Comparison of ENCODE assay signal across 8 cellular contexts in genomic region chr3:15794842-15795562, GRCh38. TPM values are rescaled to one million over a fixed set of nuclear protein-coding genes. Genes with fewer than 3 reads are reported as not detected.
A peak's percentile ranks its signal among the peaks of the same experiment; 100 is the strongest.
DNase-seq lines count a peak whose midpoint lies in the region; ATAC-seq, FAIRE-seq and TF ChIP-seq lines count a peak whose summit lies in the region.

No MANE protein-coding gene starts in this region.

- no peak for TF ChIP-seq CTCF in esophagus squamous epithelium (IDR thresholded peaks at IDR 0.05)

- peaks cover 25% of the 10 kb centered on the region for H3K4me1 ChIP-seq in SJSA1 (replicated peaks)
- H3K4me1 ChIP-seq in esophagus squamous epithelium: peaks cover 10 to 52% (median 17%) of the 10 kb centered on the region in 3 donors

- peaks cover 4% of the 10 kb centered on the region; the same call in 1 of the 2 replicates for H3K9me3 ChIP-seq in SJSA1 (replicated peaks)
- no peaks in the 10 kb centered on the region for H3K9me3 ChIP-seq in esophagus squamous epithelium

- ATAC-seq in stimulated activated effector memory CD8-positive, alpha-beta T cell treated with anti-CD3 and anti-CD28 coated beads, Interleukin-12 subunit alpha, Interleukin-12 subunit beta, amount 100 ng/mL, for 72 hours: no peak
- ATAC-seq in GM18519 (IDR thresholded peaks at IDR 0.05; ENCODE audit: low FRiP score, unreplicated experiment): no peak

- H3K36me3 ChIP-seq in SJSA1 (peaks cover 48% of the 10 kb centered on the region), esophagus squamous epithelium (peaks cover 0 to 5% (median 0%) of the 10 kb centered on the region in 3 donors)

- no peaks in the 10 kb centered on the region for H3K27me3 ChIP-seq in SJSA1 (replicated peaks)
- no peaks in the 10 kb centered on the region for H3K27me3 ChIP-seq in esophagus squamous epithelium

- peak overlapping the region; percentile 98 for H3K27ac Mint-ChIP-seq in stimulated activated effector memory CD8-positive, alpha-beta T cell treated with anti-CD3 and anti-CD28 coated beads, Interleukin-12 subunit alpha, Interleukin-12 subunit beta, amount 100 ng/mL, for 72 hours

- TF ChIP-seq POLR2A in GM12892 (IDR thresholded peaks at IDR 0.05; ENCODE audit: low read depth, low read length) (no peak), esophagus squamous epithelium (IDR thresholded peaks at IDR 0.05) (no peak)

- peak overlapping the region; percentile 42 for H3K4me3 ChIP-seq in SJSA1
- H3K4me3 ChIP-seq in esophagus squamous epithelium: peak overlapping the region; percentile 5 to 53 (median 40)

- intact Hi-C loops in esophagus squamous epithelium (cut with DNase I) (no loop called here), posterior cingulate gyrus (cut with DNase I) (loop anchor here (5.0 kb wide), 1 partner anchor 163 kb away; no protein-coding TSS in a partner anchor)

- 48 to 53% methylated on average over 2 of the region's 2 CpGs for WGBS in esophagus squamous epithelium, 2 donors

- H3K9me3 Mint-ChIP-seq in stimulated activated effector memory CD8-positive, alpha-beta T cell treated with anti-CD3 and anti-CD28 coated beads, Interleukin-12 subunit alpha, Interleukin-12 subunit beta, amount 100 ng/mL, for 72 hours: no peaks in the 10 kb centered on the region

- DNase-seq in GM12892 (ENCODE audit: insufficient read length) (no peak), SJSA1 (ENCODE audit: low read depth in 1 of 2, low spot score in 2 of 2) (no peak), esophagus squamous epithelium (lab: John Stamatoyannopoulos, UW) (no peak), NCI-H748 (lab: John Stamatoyannopoulos, UW; ENCODE audit: unreplicated experiment) (no peak), KG1 (lab: John Stamatoyannopoulos, UW) (no peak), posterior cingulate gyrus (no peak)
- no peak for DNase-seq in stimulated activated effector memory CD8-positive, alpha-beta T cell treated with anti-CD3 and anti-CD28 coated beads, Interleukin-12 subunit alpha, Interleukin-12 subunit beta, amount 100 ng/mL, for 72 hours (ENCODE audit: low spot score in 2 of 2)

- H3K27ac ChIP-seq in SJSA1 (peak overlapping the region; percentile 96), esophagus squamous epithelium (peak overlapping the region; percentile 74 to 89 (median 80))

- FAIRE-seq in GM12892 (lab: Jason Lieb, UNC): peak; percentile 56

- peaks cover 77% of the 10 kb centered on the region for H3K36me3 Mint-ChIP-seq in stimulated activated effector memory CD8-positive, alpha-beta T cell treated with anti-CD3 and anti-CD28 coated beads, Interleukin-12 subunit alpha, Interleukin-12 subunit beta, amount 100 ng/mL, for 72 hours

- peak overlapping the region; percentile 80 for H3K4me3 Mint-ChIP-seq in stimulated activated effector memory CD8-positive, alpha-beta T cell treated with anti-CD3 and anti-CD28 coated beads, Interleukin-12 subunit alpha, Interleukin-12 subunit beta, amount 100 ng/mL, for 72 hours

- H3K4me1 Mint-ChIP-seq in stimulated activated effector memory CD8-positive, alpha-beta T cell treated with anti-CD3 and anti-CD28 coated beads, Interleukin-12 subunit alpha, Interleukin-12 subunit beta, amount 100 ng/mL, for 72 hours: peaks cover 64% of the 10 kb centered on the region

RNA-seq across cellular contexts. Expression of gene ANKRD28, which starts 2.8 kb away (rescaled TPM):
- polyA plus RNA-seq in GM12892 (2012; ENCODE audit: missing spikeins): 22.0 TPM
- 71.6 and 83.0 TPM in 2 replicates for total RNA-seq in SJSA1 (2014; rRNA removed; shearing (Covaris generic))
- 10 to 100 TPM; 20.8 to 49.6 (median 31.8) TPM for total RNA-seq in esophagus squamous epithelium
